In the genomic region with DNA sequence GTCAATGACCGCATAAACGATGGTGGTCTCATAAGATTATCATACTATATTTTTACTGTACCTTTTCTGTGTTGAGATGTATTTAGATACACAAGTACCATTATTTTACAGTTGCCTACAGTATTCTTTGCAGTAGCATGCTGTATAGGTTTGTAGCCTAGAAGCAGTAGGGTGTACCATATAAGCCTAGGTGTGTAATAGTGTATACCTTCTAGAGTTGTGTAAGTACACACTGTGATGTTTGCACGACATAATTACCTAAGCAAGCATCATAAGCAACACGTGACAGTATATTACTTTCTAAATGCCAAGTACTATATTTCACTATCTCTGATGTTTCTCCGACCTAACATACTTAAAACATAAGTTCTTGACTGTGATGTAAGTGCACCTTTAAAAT, we compare ENCODE assay signal across 10 cellular contexts. TPM values are rescaled to one million over a fixed set of nuclear protein-coding genes. Genes with fewer than 3 reads are reported as not detected.
DNase-seq lines count a peak whose midpoint lies in the region; ATAC-seq and TF ChIP-seq lines count a peak whose summit lies in the region.
"Had no signal": no experiment of that assay in that cellular context is flagged by ENCODE, and none has a peak within 500 bp of the region (broad histone marks: within the 10 kb centered on the region; RNA-seq: fewer than 3 reads in every experiment).

No MANE protein-coding gene starts in this region.

- TF ChIP-seq CTCF in epithelial cell of esophagus (IDR thresholded peaks at IDR 0.05; ENCODE audit: insufficient read depth, low read depth, low read length, missing control alignments) (no peak), neural crest cell (conservative IDR thresholded peaks at IDR 0.05) (no peak), SK-N-SH (IDR thresholded peaks at IDR 0.05) (no peak)

- H3K27ac ChIP-seq in BLaER1 (0 out of 2 replicates have a peak overlapping the region, but pooled peaks have one; percentile 16), SK-N-SH (ENCODE audit: low read depth in 2 of 2, low read length in 1 of 2) (no peak overlapping the region)

- H3K27me3 ChIP-seq in BLaER1 = no peaks in the 10 kb centered on the region
- no peaks in the 10 kb centered on the region for H3K27me3 ChIP-seq in SK-N-SH (ENCODE audit: insufficient read depth)

- H3K4me3 ChIP-seq in BLaER1 (peak overlapping the region; percentile 68), epithelial cell of esophagus (ENCODE audit: low read length) (peak overlapping the region; percentile 66), SK-N-SH (ENCODE audit: low read depth in 2 of 2, low read length in 1 of 2) (no peak overlapping the region)

- H3K4me2 ChIP-seq in BLaER1 (peak overlapping the region; percentile 49), SK-N-SH (no peak overlapping the region)

- ATAC-seq in T-cell (replicated peaks in 1 of 4) (peak in 1 of 4 experiments; percentile 44), HG02763 (IDR thresholded peaks at IDR 0.05; ENCODE audit: unreplicated experiment) (no peak)

- DNase-seq in T-cell = no peak
- peak; percentile 42 for DNase-seq in epithelial cell of esophagus (ENCODE audit: low read depth)
- no peak for DNase-seq in neural crest cell (ENCODE audit: low read depth, low spot score)
- no peak for DNase-seq in SK-N-SH
- DNase-seq in cerebellum (ENCODE audit: low spot score) = no peak
- no peak for DNase-seq in GM19240 (ENCODE audit: insufficient read length, low spot score)
- DNase-seq: MM.1S had no signal

- H3K4me1 ChIP-seq in BLaER1 = peaks cover 29% of the 10 kb centered on the region
- H3K4me1 ChIP-seq in SK-N-SH (ENCODE audit: control insufficient read depth in 1 of 2, insufficient read depth in 2 of 2, low read depth in 1 of 2, low read length in 1 of 2) = no peaks in the 10 kb centered on the region; a peak in 2 of 4 replicates

- no peak for TF ChIP-seq RAD21 in SK-N-SH (IDR thresholded peaks at IDR 0.05; ENCODE audit: low read length)

- H3K79me2 ChIP-seq in SK-N-SH (ENCODE audit: insufficient read depth) = no peaks in the 10 kb centered on the region

- H3K36me3 Mint-ChIP-seq in T-cell (peaks cover 20% of the 10 kb centered on the region), neural crest cell (ENCODE audit: low read depth) (peaks cover 16% of the 10 kb centered on the region)

- peaks cover 6% of the 10 kb centered on the region for H3K9me3 ChIP-seq in BLaER1
- no peaks in the 10 kb centered on the region; the same call in 1 of the 2 replicates for H3K9me3 ChIP-seq in SK-N-SH

- no peak overlapping the region for H2AFZ ChIP-seq in SK-N-SH (ENCODE audit: low read depth)

- H3K9ac ChIP-seq in BLaER1 (no peak overlapping the region), SK-N-SH (no peak overlapping the region)

- H4K20me1 ChIP-seq in BLaER1 (no peaks in the 10 kb centered on the region), SK-N-SH (ENCODE audit: insufficient read depth) (no peaks in the 10 kb centered on the region)

- H3K9me3 Mint-ChIP-seq in T-cell (no peaks in the 10 kb centered on the region), neural crest cell (no peaks in the 10 kb centered on the region)

- H3K27me3 Mint-ChIP-seq in T-cell (no peaks in the 10 kb centered on the region), neural crest cell (ENCODE audit: low read depth) (no peaks in the 10 kb centered on the region)

- H3K9me2 ChIP-seq in SK-N-SH = no peaks in the 10 kb centered on the region

- H3K36me3 ChIP-seq in BLaER1 (peaks cover 22% of the 10 kb centered on the region), SK-N-SH (replicated peaks in 1 of 2; ENCODE audit: control insufficient read depth in 1 of 2, insufficient read depth in 2 of 2, low read length in 1 of 2) (peaks cover 3 to 33% of the 10 kb centered on the region in 2 experiments)

- no peak for TF ChIP-seq EP300 in SK-N-SH (IDR thresholded peaks at IDR 0.05; ENCODE audit: borderline replicate concordance in 1 of 2, low read depth in 1 of 2, low read length in 1 of 2)

- H3K4me1 Mint-ChIP-seq in T-cell = peaks cover 58 to 60% (median 59%) of the 10 kb centered on the region in 3 donors
- H3K4me1 Mint-ChIP-seq in neural crest cell = peaks cover 37% of the 10 kb centered on the region

- WGBS in SK-N-SH (ENCODE audit: low lambda C conversion rate) = 95% methylated on average over 5 of the region's 5 CpGs

- H3K27ac Mint-ChIP-seq in T-cell (peak overlapping the region; percentile 87 to 95), neural crest cell (ENCODE audit: unreplicated experiment) (no peak overlapping the region)

- peaks cover 8% of the 10 kb centered on the region for H3F3A ChIP-seq in SK-N-SH (replicated peaks; ENCODE audit: insufficient read depth)

- H3K4me3 Mint-ChIP-seq in T-cell (peak overlapping the region; percentile 86 to 98 (median 97)), neural crest cell (peak overlapping the region; percentile 81)

- POLR2A ChIA-PET in T-cell (lab: Charles Lee) = no interaction called here
- POLR2A ChIA-PET in SK-N-SH (lab: Yijun Ruan, JAX) = no interaction called here

- CTCF ChIA-PET in T-cell (lab: Charles Lee) = no interaction called here
- CTCF ChIA-PET in SK-N-SH (lab: Yijun Ruan, JAX) = no interaction called here

TF ChIP-seq in SK-N-SH, 30 proteins besides CTCF, POLR2A, EP300 and RAD21:
- TF ChIP-seq TCF12 (IDR thresholded peaks at IDR 0.05) = no peak
- TF ChIP-seq, protein P1, sequence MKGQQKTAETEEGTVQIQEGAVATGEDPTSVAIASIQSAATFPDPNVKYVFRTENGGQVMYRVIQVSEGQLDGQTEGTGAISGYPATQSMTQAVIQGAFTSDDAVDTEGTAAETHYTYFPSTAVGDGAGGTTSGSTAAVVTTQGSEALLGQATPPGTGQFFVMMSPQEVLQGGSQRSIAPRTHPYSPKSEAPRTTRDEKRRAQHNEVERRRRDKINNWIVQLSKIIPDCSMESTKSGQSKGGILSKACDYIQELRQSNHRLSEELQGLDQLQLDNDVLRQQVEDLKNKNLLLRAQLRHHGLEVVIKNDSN (IDR thresholded peaks at IDR 0.05; ENCODE audit: borderline replicate concordance, low read depth) = no peak
- no peak for TF ChIP-seq SMC3 (IDR thresholded peaks at IDR 0.05; ENCODE audit: low read depth, low read length)
- no peak for TF ChIP-seq FOXJ3 (CRISPR knock-in tag; IDR thresholded peaks at IDR 0.05)
- no peak for TF ChIP-seq FOSL2 (IDR thresholded peaks at IDR 0.05; ENCODE audit: borderline replicate concordance, low read depth)
- TF ChIP-seq GABPA (IDR thresholded peaks at IDR 0.05; ENCODE audit: low read depth) = no peak
- no peak for TF ChIP-seq RFX5 (IDR thresholded peaks at IDR 0.05; ENCODE audit: low read length)
- TF ChIP-seq YY1 (IDR thresholded peaks at IDR 0.05; ENCODE audit: low read depth) = no peak
- TF ChIP-seq TEAD4 (IDR thresholded peaks at IDR 0.05; ENCODE audit: borderline replicate concordance, insufficient read depth) = no peak
- TF ChIP-seq, protein P2, sequence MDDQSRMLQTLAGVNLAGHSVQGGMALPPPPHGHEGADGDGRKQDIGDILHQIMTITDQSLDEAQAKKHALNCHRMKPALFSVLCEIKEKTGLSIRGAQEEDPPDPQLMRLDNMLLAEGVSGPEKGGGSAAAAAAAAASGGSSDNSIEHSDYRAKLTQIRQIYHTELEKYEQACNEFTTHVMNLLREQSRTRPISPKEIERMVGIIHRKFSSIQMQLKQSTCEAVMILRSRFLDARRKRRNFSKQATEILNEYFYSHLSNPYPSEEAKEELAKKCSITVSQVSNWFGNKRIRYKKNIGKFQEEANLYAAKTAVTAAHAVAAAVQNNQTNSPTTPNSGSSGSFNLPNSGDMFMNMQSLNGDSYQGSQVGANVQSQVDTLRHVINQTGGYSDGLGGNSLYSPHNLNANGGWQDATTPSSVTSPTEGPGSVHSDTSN (IDR thresholded peaks at IDR 0.05) = no peak
- no peak for TF ChIP-seq FOXM1 (IDR thresholded peaks at IDR 0.05; ENCODE audit: low read depth)
- TF ChIP-seq NRF1 (IDR thresholded peaks at IDR 0.05; ENCODE audit: low read depth, low read length) = no peak
- TF ChIP-seq CHD2 (IDR thresholded peaks at IDR 0.05; ENCODE audit: low read length, partially characterized antibody) = no peak
- no peak for TF ChIP-seq RXRA (IDR thresholded peaks at IDR 0.05; ENCODE audit: borderline replicate concordance, low read depth)
- TF ChIP-seq TAF1 (IDR thresholded peaks at IDR 0.05; ENCODE audit: borderline replicate concordance, low read depth, low read length) = no peak
- TF ChIP-seq GATA2 (CRISPR knock-in tag; IDR thresholded peaks at IDR 0.05) = no peak
- TF ChIP-seq MXI1 (IDR thresholded peaks at IDR 0.05; ENCODE audit: low read depth, low read length) = no peak

RNA-seq across cellular contexts. Expression of a gene that starts 2.7 kb away (rescaled TPM):
- 10 to 100 TPM; 36.0 to 93.5 (median 62.7) TPM for total RNA-seq in T-cell
- 22.3 and 23.8 TPM in 2 replicates for total RNA-seq in neural crest cell
- polyA plus RNA-seq in SK-N-SH (2012; rRNA removed) = 0.03 TPM in 1 of 2 replicates, not detected in the other
- 0.03 and 0.08 TPM in 2 replicates for polyA plus RNA-seq in SK-N-SH (2012; cell fraction: cytosol; rRNA removed)
- not detected in 2 replicates for polyA plus RNA-seq in SK-N-SH (2012; cell fraction: nucleus; rRNA removed)
- total RNA-seq in cerebellum = 12.4 TPM
- total RNA-seq: G401 had no signal

Comparison
In these comparisons a context has a peak if more than half of its experiments do, and no peak if none do; other contexts are left out.
1. H3K4me3 ChIP-seq: peak in BLaER1 (single experiment) and epithelial cell of esophagus (single experiment); none in SK-N-SH (0 of 2).